7 cellular contexts compared by ENCODE assay signal in genomic region chr11:56953907-56954306, GRCh38. TPM values are rescaled to one million over a fixed set of nuclear protein-coding genes. Genes with fewer than 3 reads are reported as not detected.
"Had no signal": no experiment of that assay in that cellular context is flagged by ENCODE, and none has a peak within 500 bp of the region (broad histone marks: within the 10 kb centered on the region; RNA-seq: fewer than 3 reads in every experiment).

No MANE protein-coding gene starts in this region.

RNA-seq across cellular contexts. Expression of gene OR5AK2, which starts 34.8 kb away (rescaled TPM):
- polyA plus RNA-seq: hepatocyte; immature natural killer cell; keratinocyte; liver; lung; mammary epithelial cell; naive thymus-derived CD4-positive, alpha-beta T cell had no signal
